In the genomic region with DNA sequence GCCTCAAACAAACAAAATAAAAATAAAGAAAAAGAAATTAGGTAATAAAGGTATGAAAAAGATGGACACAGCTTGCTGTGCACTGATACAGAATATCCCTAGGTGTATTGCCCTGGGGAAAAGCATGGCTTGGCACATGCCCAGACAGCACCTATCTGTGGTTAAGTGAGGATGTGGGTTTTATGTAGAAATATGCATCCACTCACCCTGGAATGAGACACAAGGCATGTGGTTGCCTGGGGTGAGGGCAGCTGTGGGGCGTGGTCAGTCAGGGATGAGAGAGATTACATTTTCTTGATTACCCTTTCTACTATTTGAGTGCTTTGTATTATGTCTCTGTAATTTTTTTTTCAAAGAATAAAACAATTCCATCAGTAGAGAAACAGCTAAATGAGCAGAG, we compare ENCODE assay signal across 9 cellular contexts. TPM values are rescaled to one million over a fixed set of nuclear protein-coding genes. Genes with fewer than 3 reads are reported as not detected.
DNase-seq lines count a peak whose midpoint lies in the region; ATAC-seq lines count a peak whose summit lies in the region.
"Had no signal": no experiment of that assay in that cellular context is flagged by ENCODE, and none has a peak within 500 bp of the region (broad histone marks: within the 10 kb centered on the region; RNA-seq: fewer than 3 reads in every experiment).

No MANE protein-coding gene starts in this region.

- H3K36me3 ChIP-seq in adipocyte (ENCODE audit: control insufficient read depth, insufficient read depth, low read length, severe bottlenecking) = no peaks in the 10 kb centered on the region

- POLR2A ChIA-PET in naive thymus-derived CD8-positive, alpha-beta T cell (lab: Charles Lee) = interaction anchor here (0.9 to 7.3 kb wide), 5 partner anchors 9 to 32 kb away, joined by 3 to 55 read pairs (median 4); a partner anchor contains a TSS

- peak overlapping the region; percentile 29 to 85 (median 74) for H3K4me3 Mint-ChIP-seq in naive thymus-derived CD8-positive, alpha-beta T cell

- H3K4me1 ChIP-seq in adipocyte (ENCODE audit: control insufficient read depth, insufficient read depth, low read length) = peaks cover 3% of the 10 kb centered on the region

- no peak overlapping the region for H3K4me3 ChIP-seq in adipocyte (ENCODE audit: low read length)

- no peaks in the 10 kb centered on the region for H3K9me3 ChIP-seq in adipocyte (ENCODE audit: control insufficient read depth, low read length)

- ATAC-seq in naive thymus-derived CD8-positive, alpha-beta T cell = peak; percentile 92 to 98
- ATAC-seq in HG03469 (IDR thresholded peaks at IDR 0.05; ENCODE audit: unreplicated experiment) (no peak), GM18909 (IDR thresholded peaks at IDR 0.05; ENCODE audit: poor library complexity, unreplicated experiment) (no peak)

- H3K27me3 ChIP-seq in adipocyte (replicated peaks; ENCODE audit: control insufficient read depth, insufficient read depth, low read length) = peaks cover 5% of the 10 kb centered on the region

- H3K36me3 Mint-ChIP-seq in naive thymus-derived CD8-positive, alpha-beta T cell = no peaks in the 10 kb centered on the region
- H3K36me3 Mint-ChIP-seq: IgD-negative memory B cell had no signal

- H3K27me3 Mint-ChIP-seq in naive thymus-derived CD8-positive, alpha-beta T cell = peaks cover 0 to 2% (median 0%) of the 10 kb centered on the region in 5 donors

- H3K27ac Mint-ChIP-seq in naive thymus-derived CD8-positive, alpha-beta T cell = peak overlapping the region; percentile 28 to 87 (median 66)

- no peak overlapping the region for H3K9ac ChIP-seq in adipocyte (ENCODE audit: low read length)

- DNase-seq in H4 (ENCODE audit: low spot score) (peak; percentile 84), RPMI7951 (ENCODE audit: low read depth) (peak; percentile 92), adipocyte (ENCODE audit: low read depth) (peak; percentile 39), GM19238 (ENCODE audit: insufficient read length, low spot score) (no peak), cortex of kidney (lab: John Stamatoyannopoulos, UW) (no peak)
- DNase-seq in naive thymus-derived CD8-positive, alpha-beta T cell = peak in 9 of 10 donors; percentile 35 to 79 (median 60)

- no peaks in the 10 kb centered on the region for H3K9me3 Mint-ChIP-seq in naive thymus-derived CD8-positive, alpha-beta T cell
- H3K9me3 Mint-ChIP-seq: IgD-negative memory B cell had no signal

- H3K4me1 Mint-ChIP-seq in naive thymus-derived CD8-positive, alpha-beta T cell = peaks cover 15 to 58% (median 44%) of the 10 kb centered on the region in 4 donors

RNA-seq across cellular contexts. Expression of a gene that starts 6.9 kb away (rescaled TPM):
- 0.17 TPM in 1 of 2 replicates, not detected in the other for total RNA-seq in H4 (2014; rRNA removed; shearing (Covaris generic))
- 0.24 and 2.1 TPM in 2 replicates for total RNA-seq in RPMI7951 (2014; rRNA removed; shearing (Covaris generic))
- total RNA-seq in naive thymus-derived CD8-positive, alpha-beta T cell = 1 to 10 TPM; 3.5 to 4.2 TPM
- 1 to 10 TPM; 4.9 to 8.8 (median 6.3) TPM for polyA plus RNA-seq in naive thymus-derived CD8-positive, alpha-beta T cell

RNA-seq across cellular contexts. Expression of a gene that starts 32.5 kb away (rescaled TPM):
- 98.4 and 100 TPM in 2 replicates for total RNA-seq in H4 (2014; rRNA removed; shearing (Covaris generic))
- total RNA-seq in RPMI7951 (2014; rRNA removed; shearing (Covaris generic)) = 120 and 134 TPM in 2 replicates
- 10 to 100 TPM; 58.0 to 61.3 TPM for total RNA-seq in naive thymus-derived CD8-positive, alpha-beta T cell
- 100 to 1,000 TPM; 148 to 154 (median 153) TPM for polyA plus RNA-seq in naive thymus-derived CD8-positive, alpha-beta T cell

Comparison
In these comparisons a context has a peak if more than half of its experiments do, and no peak if none do; other contexts are left out.
1. DNase-seq: peak in H4 (single experiment), RPMI7951 (single experiment), adipocyte (single experiment) and naive thymus-derived CD8-positive, alpha-beta T cell (9 of 10); none in GM19238 (single experiment) and cortex of kidney (single experiment).
2. ATAC-seq: peak in naive thymus-derived CD8-positive, alpha-beta T cell (2 of 2); none in HG03469 (single experiment) and GM18909 (single experiment).